Comparison of ENCODE assay signal across 8 cellular contexts in the genomic region with DNA sequence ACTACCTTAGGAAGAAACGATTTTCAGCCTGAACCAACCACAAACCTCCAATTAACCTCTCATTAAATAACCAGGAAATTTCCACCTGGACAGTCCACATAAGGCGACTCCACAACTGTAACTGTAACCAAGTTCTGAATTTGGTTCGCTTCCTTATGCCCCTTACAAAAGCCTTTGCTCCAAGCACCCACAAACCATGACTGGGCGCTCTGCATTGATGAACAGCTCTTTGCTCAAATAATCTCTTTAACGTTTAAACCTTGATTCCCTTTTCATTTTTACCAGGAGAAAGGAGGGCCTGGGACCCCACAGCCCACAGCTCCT.
DNase-seq lines count a peak whose midpoint lies in the region; ATAC-seq and TF ChIP-seq lines count a peak whose summit lies in the region.

No MANE protein-coding gene starts in this region.

- DNase-seq in AG09309 (ENCODE audit: low read depth): no peak
- DNase-seq in cerebellar cortex (ENCODE audit: low spot score): peak; percentile 24
- no peak for DNase-seq in NCI-H1436 (lab: John Stamatoyannopoulos, UW)
- no peak for DNase-seq in NCI-H345 treated with DMSO at 0.1 percent for 48 hours (lab: John Stamatoyannopoulos, UW; ENCODE audit: unreplicated experiment)
- DNase-seq in anterior cingulate cortex (lab: John Stamatoyannopoulos, UW): no peak

- H4K20me1 ChIP-seq in KMS-11 (ENCODE audit: insufficient read depth): no peaks in the 10 kb centered on the region

- H3K4me3 ChIP-seq in AG09309 (ENCODE audit: control insufficient read depth, low read depth, low read length): peak overlapping the region; percentile 73
- peak overlapping the region; percentile 91 for H3K4me3 ChIP-seq in KMS-11 (IDR thresholded peaks at IDR 0.05; ENCODE audit: insufficient read depth, low read depth, low read length)
- peak overlapping the region; percentile 67 to 96 for H3K4me3 ChIP-seq in muscle layer of colon (ENCODE audit: low read depth in 1 of 2, low read length in 2 of 2)

- H3K36me3 ChIP-seq in KMS-11 (ENCODE audit: insufficient read depth): 0 out of 2 replicates have a peak, but pooled peaks cover 6% of the 10 kb centered on the region
- no peaks in the 10 kb centered on the region for H3K36me3 ChIP-seq in muscle layer of colon (ENCODE audit: insufficient read depth, low read length)

- H2AFZ ChIP-seq in KMS-11 (ENCODE audit: low read depth): peak overlapping the region; percentile 48; the same call in 1 of the 2 replicates

- H3K27me3 ChIP-seq in KMS-11 (ENCODE audit: insufficient read depth, low read depth) (no peaks in the 10 kb centered on the region), muscle layer of colon (ENCODE audit: control insufficient read depth in 1 of 2, insufficient read depth in 2 of 2, low read length in 2 of 2) (no peaks in the 10 kb centered on the region)

- H3K79me2 ChIP-seq in KMS-11 (ENCODE audit: insufficient read depth, low read depth): peaks cover 55% of the 10 kb centered on the region

- peak overlapping the region; percentile 65 for H3K4me2 ChIP-seq in KMS-11

- ATAC-seq in GM19328 (IDR thresholded peaks at IDR 0.05; ENCODE audit: unreplicated experiment): peak; percentile 1

- H3K9ac ChIP-seq in KMS-11: peak overlapping the region; percentile 59; the same call in 1 of the 2 replicates
- H3K9ac ChIP-seq in muscle layer of colon (ENCODE audit: low read length): peak overlapping the region; percentile 85

- H3K9me3 ChIP-seq in muscle layer of colon (ENCODE audit: low read length): no peaks in the 10 kb centered on the region

- peaks cover 73% of the 10 kb centered on the region for H3K4me1 ChIP-seq in KMS-11 (ENCODE audit: low read depth, poor library complexity, severe bottlenecking)
- peaks cover 16% of the 10 kb centered on the region for H3K4me1 ChIP-seq in muscle layer of colon (ENCODE audit: insufficient read depth, low read length)

- H3K27ac ChIP-seq in KMS-11: peak overlapping the region; percentile 48
- peak overlapping the region; percentile 71 for H3K27ac ChIP-seq in muscle layer of colon (ENCODE audit: low read depth, low read length)

- no peak for TF ChIP-seq CTCF in AG09309 (IDR thresholded peaks at IDR 0.05; ENCODE audit: control insufficient read depth, insufficient read depth, low read depth, low read length, missing control alignments)
- TF ChIP-seq CTCF in KMS-11 (conservative IDR thresholded peaks at IDR 0.05; ENCODE audit: low read depth, low read length): no peak
